ENCODE assay signal across 8 cellular contexts in the genomic region with DNA sequence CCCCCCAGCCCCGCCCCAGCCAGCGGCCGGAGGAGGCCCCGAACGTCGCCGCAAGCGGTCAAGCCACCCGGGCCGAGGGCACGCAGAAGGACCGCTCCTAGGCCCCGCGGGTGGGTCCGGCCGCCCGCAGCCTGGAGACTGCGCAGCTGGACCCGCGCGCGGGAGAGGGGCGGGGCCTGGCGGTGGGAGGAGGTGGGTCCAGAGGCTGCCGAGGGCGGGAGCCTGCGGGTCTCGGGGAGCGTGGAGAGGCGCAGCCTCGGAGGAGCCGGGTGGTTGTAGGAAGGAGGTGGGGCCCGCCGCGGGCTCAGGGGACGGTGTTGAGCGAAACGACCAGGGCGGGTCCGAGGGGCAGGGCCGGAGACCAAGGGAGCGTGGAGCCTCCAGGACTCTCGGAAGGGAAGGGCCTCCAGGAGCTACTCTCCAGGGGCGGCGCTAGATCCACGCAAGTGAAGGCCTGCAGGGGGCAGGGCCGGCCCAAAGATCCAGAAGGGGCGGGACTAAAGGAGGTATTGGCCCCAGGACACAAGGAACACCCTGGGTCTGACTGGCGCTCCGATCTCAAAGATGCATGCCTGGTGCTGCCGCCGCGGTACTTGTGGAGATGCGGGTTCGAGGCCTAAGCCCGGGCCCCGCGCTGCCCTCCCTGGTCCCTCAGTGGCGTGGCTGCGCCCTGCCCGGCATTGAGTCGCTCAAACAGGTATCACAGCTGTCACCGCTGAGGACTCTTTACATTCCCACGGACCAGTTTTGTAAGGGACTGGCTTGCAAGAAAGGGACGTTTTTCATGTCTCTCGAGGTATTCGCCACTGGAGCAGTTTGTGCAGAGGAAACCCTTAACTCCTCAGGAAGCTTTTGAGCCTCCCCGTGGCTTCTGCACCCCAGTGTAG. TPM values are rescaled to one million over a fixed set of nuclear protein-coding genes. Genes with fewer than 3 reads are reported as not detected.
DNase-seq lines count a peak whose midpoint lies in the region; ATAC-seq and TF ChIP-seq lines count a peak whose summit lies in the region.

No MANE protein-coding gene starts in this region.

- no peaks in the 10 kb centered on the region for H3K27me3 ChIP-seq in ascending aorta

- intact Hi-C loops in ascending aorta (cut with DNase I) = loop anchor here (2.0 to 10.0 kb wide), 3 partner anchors 25 to 417 kb away; partner anchors contain the start of genes FTSJ1, HDAC6 and SLC38A5

- DNase-seq in NCI-H1436 (lab: John Stamatoyannopoulos, UW) = peak; percentile 78
- DNase-seq in ascending aorta (ENCODE audit: low spot score in 2 of 2) = peak; percentile 70 to 94
- DNase-seq in hippocampal formation (lab: John Stamatoyannopoulos, UW) = peak; percentile 60 to 76
- DNase-seq in retinal pigment epithelial cell (ENCODE audit: low read depth) = peak; percentile 30
- no peak for DNase-seq in OCI-M2 (lab: John Stamatoyannopoulos, UW; ENCODE audit: unreplicated experiment)

- peaks cover 22% of the 10 kb centered on the region for H3K4me1 Mint-ChIP-seq in T-helper 1 cell treated with Interleukin-12 subunit alpha and Interleukin-12 subunit beta and Interleukin-4 antibody, amounts not matched to agents 30 μg/mL and 1 μg/mL, for 36 hours (ENCODE audit: low read depth)

- peak overlapping the region; percentile 26 for H3K27ac Mint-ChIP-seq in T-helper 1 cell treated with Interleukin-12 subunit alpha and Interleukin-12 subunit beta and Interleukin-4 antibody, amounts not matched to agents 30 μg/mL and 1 μg/mL, for 36 hours

- H3K27ac ChIP-seq in ascending aorta = peak overlapping the region; percentile 60 to 74

- H3K4me3 ChIP-seq in ascending aorta (peak overlapping the region; percentile 61 to 63), retinal pigment epithelial cell (ENCODE audit: low read length) (peak overlapping the region; percentile 43)

- peaks cover 0 to 6% of the 10 kb centered on the region in 2 donors for H3K4me1 ChIP-seq in ascending aorta

- H3K4me3 Mint-ChIP-seq in T-helper 1 cell treated with Interleukin-12 subunit alpha and Interleukin-12 subunit beta and Interleukin-4 antibody, amounts not matched to agents 30 μg/mL and 1 μg/mL, for 36 hours = peak overlapping the region; percentile 68

- H3K9me3 Mint-ChIP-seq in T-helper 1 cell treated with Interleukin-12 subunit alpha and Interleukin-12 subunit beta and Interleukin-4 antibody, amounts not matched to agents 30 μg/mL and 1 μg/mL, for 36 hours = no peaks in the 10 kb centered on the region

- H3K36me3 Mint-ChIP-seq in T-helper 1 cell treated with Interleukin-12 subunit alpha and Interleukin-12 subunit beta and Interleukin-4 antibody, amounts not matched to agents 30 μg/mL and 1 μg/mL, for 36 hours (ENCODE audit: low read depth) = peaks cover 6% of the 10 kb centered on the region

- H3K27me3 Mint-ChIP-seq in T-helper 1 cell treated with Interleukin-12 subunit alpha and Interleukin-12 subunit beta and Interleukin-4 antibody, amounts not matched to agents 30 μg/mL and 1 μg/mL, for 36 hours (ENCODE audit: low read depth) = no peaks in the 10 kb centered on the region

- H3K9me3 ChIP-seq in ascending aorta = no peaks in the 10 kb centered on the region

- ATAC-seq in HG02678 (IDR thresholded peaks at IDR 0.05; ENCODE audit: unreplicated experiment) = peak; percentile 81

- peaks cover 0 to 4% of the 10 kb centered on the region in 2 donors for H3K36me3 ChIP-seq in ascending aorta

- TF ChIP-seq CTCF in GM12872 (IDR thresholded peaks at IDR 0.05; ENCODE audit: insufficient read depth, low read depth, low read length) (peak; percentile 53), ascending aorta (IDR thresholded peaks at IDR 0.05) (peak; percentile 40 to 54 (median 53)), retinal pigment epithelial cell (conservative IDR thresholded peaks at IDR 0.05; ENCODE audit: low read depth, low read length) (peak; percentile 46)

RNA-seq across cellular contexts. Expression of gene TIMM17B, which starts 5.9 kb away (rescaled TPM):
- 15.3 TPM for total RNA-seq in ascending aorta

RNA-seq across cellular contexts. Expression of gene PQBP1, which starts 6.1 kb away (rescaled TPM):
- 14.8 TPM for total RNA-seq in ascending aorta

RNA-seq across cellular contexts. Expression of gene SLC35A2, which starts 19.8 kb away (rescaled TPM):
- 20.2 TPM for total RNA-seq in ascending aorta

RNA-seq across cellular contexts. Expression of gene PIM2, which starts 27.2 kb away (rescaled TPM):
- total RNA-seq in ascending aorta = 5.6 TPM

RNA-seq across cellular contexts. Expression of gene PCSK1N, which starts 56.2 kb away (rescaled TPM):
- not detected for total RNA-seq in ascending aorta
